In genomic region chr1:219088778-219089557, GRCh38 we compare ENCODE assay signal across 9 cellular contexts.
A peak's percentile ranks its signal among the peaks of the same experiment; 100 is the strongest.
DNase-seq lines count a peak whose midpoint lies in the region; ATAC-seq and TF ChIP-seq lines count a peak whose summit lies in the region.
"Had no signal": no experiment of that assay in that cellular context is flagged by ENCODE, and none has a peak within 500 bp of the region (broad histone marks: within the 10 kb centered on the region; RNA-seq: fewer than 3 reads in every experiment).

No MANE protein-coding gene starts in this region.

- H3K79me2 ChIP-seq in ACC112 (ENCODE audit: control insufficient read depth, insufficient read depth, low read length, unreplicated experiment), result no peaks in the 10 kb centered on the region

- H3K4me3 ChIP-seq in ACC112 (ENCODE audit: low read depth, low read length), result peak overlapping the region; percentile 20; the same call in 1 of the 2 replicates

- peaks cover 70% of the 10 kb centered on the region for H3K4me1 ChIP-seq in ACC112 (ENCODE audit: control insufficient read depth, insufficient read depth, low read length, unreplicated experiment)
- H3K4me1 ChIP-seq: Caco-2 had no signal

- H3K27me3 Mint-ChIP-seq in osteocyte (ENCODE audit: unreplicated experiment), result no peaks in the 10 kb centered on the region
- no peaks in the 10 kb centered on the region for H3K27me3 Mint-ChIP-seq in activated T-cell treated with anti-CD3 and anti-CD28 coated beads, Interleukin-2, amount 50 U/mL, for 72 hours (ENCODE audit: low read depth)

- TF ChIP-seq CTCF in osteocyte (IDR thresholded peaks at IDR 0.05), result no peak

- peaks cover 4% of the 10 kb centered on the region for H3K4me1 Mint-ChIP-seq in osteocyte (ENCODE audit: unreplicated experiment)
- no peaks in the 10 kb centered on the region for H3K4me1 Mint-ChIP-seq in activated T-cell treated with anti-CD3 and anti-CD28 coated beads, Interleukin-2, amount 50 U/mL, for 72 hours (ENCODE audit: low read depth)

- peak overlapping the region; percentile 60 for H3K27ac ChIP-seq in ACC112 (ENCODE audit: low read depth, low read length)

- no peak overlapping the region for H3K4me3 Mint-ChIP-seq in osteocyte (ENCODE audit: unreplicated experiment)
- no peak overlapping the region for H3K4me3 Mint-ChIP-seq in activated T-cell treated with anti-CD3 and anti-CD28 coated beads, Interleukin-2, amount 50 U/mL, for 72 hours

- H3K27ac Mint-ChIP-seq in osteocyte (ENCODE audit: unreplicated experiment), result no peak overlapping the region
- H3K27ac Mint-ChIP-seq in activated T-cell treated with anti-CD3 and anti-CD28 coated beads, Interleukin-2, amount 50 U/mL, for 72 hours, result no peak overlapping the region

- peak overlapping the region; percentile 23 for H2AFZ ChIP-seq in ACC112 (ENCODE audit: low read length, unreplicated experiment)

- no peaks in the 10 kb centered on the region for H3K36me3 ChIP-seq in ACC112 (ENCODE audit: insufficient read depth, low read length)

- ATAC-seq in GM19328 (IDR thresholded peaks at IDR 0.05; ENCODE audit: unreplicated experiment), result peak; percentile 54
- ATAC-seq in HG03108 (IDR thresholded peaks at IDR 0.05; ENCODE audit: unreplicated experiment), result peak; percentile 79
- ATAC-seq in SK-N-SH treated with all-trans-retinoic acid at 6 μM for 48 hours, result peak; percentile 66
- ATAC-seq in activated T-cell treated with anti-CD3 and anti-CD28 coated beads, Interleukin-2, amount 50 U/mL, for 72 hours (replicated peaks in 1 of 2), result no peak

- H3K9me3 Mint-ChIP-seq in osteocyte (ENCODE audit: unreplicated experiment), result peaks cover 12% of the 10 kb centered on the region
- H3K9me3 Mint-ChIP-seq in activated T-cell treated with anti-CD3 and anti-CD28 coated beads, Interleukin-2, amount 50 U/mL, for 72 hours, result peaks cover 0 to 2% of the 10 kb centered on the region in 2 donors

- H3K36me3 Mint-ChIP-seq in osteocyte (ENCODE audit: unreplicated experiment), result no peaks in the 10 kb centered on the region
- H3K36me3 Mint-ChIP-seq in activated T-cell treated with anti-CD3 and anti-CD28 coated beads, Interleukin-2, amount 50 U/mL, for 72 hours (ENCODE audit: insufficient read depth in 2 of 2), result no peaks in the 10 kb centered on the region

- no peaks in the 10 kb centered on the region for H3K27me3 ChIP-seq in ACC112 (ENCODE audit: insufficient read depth, low read length)

- peak; percentile 65 for DNase-seq in hepatic stellate cell (ENCODE audit: low spot score)
- DNase-seq in SHP77 (lab: John Stamatoyannopoulos, UW), result no peak
- DNase-seq in osteocyte (ENCODE audit: extremely low spot score, unreplicated experiment), result no peak
- DNase-seq in activated T-cell treated with anti-CD3 and anti-CD28 coated beads, Interleukin-2, amount 50 U/mL, for 72 hours, result no peak

TF ChIP-seq in SK-N-SH treated with all-trans-retinoic acid at 6 μM for 48 hours, 23 proteins besides CTCF, POLR2A, EP300 and RAD21:
- TF ChIP-seq ZNF70 (CRISPR knock-in tag; IDR thresholded peaks at IDR 0.05) (no peak), ISL1 (CRISPR knock-in tag; IDR thresholded peaks at IDR 0.05) (no peak), ZNF565 (CRISPR knock-in tag; conservative IDR thresholded peaks at IDR 0.05; ENCODE audit: low read depth) (no peak), GLIS3 (CRISPR knock-in tag; IDR thresholded peaks at IDR 0.05) (no peak), POU6F1 (CRISPR knock-in tag; IDR thresholded peaks at IDR 0.05; ENCODE audit: borderline replicate concordance, low read depth) (no peak)

Comparison
In these comparisons a context has a peak if more than half of its experiments do, and no peak if none do; other contexts are left out.
1. ATAC-seq: peak in GM19328 (single experiment), HG03108 (single experiment) and SK-N-SH treated with all-trans-retinoic acid at 6 μM for 48 hours (single experiment); none in activated T-cell treated with anti-CD3 and anti-CD28 coated beads, Interleukin-2, amount 50 U/mL, for 72 hours (0 of 2).